ENCODE assay signal across 10 cellular contexts in the genomic region with DNA sequence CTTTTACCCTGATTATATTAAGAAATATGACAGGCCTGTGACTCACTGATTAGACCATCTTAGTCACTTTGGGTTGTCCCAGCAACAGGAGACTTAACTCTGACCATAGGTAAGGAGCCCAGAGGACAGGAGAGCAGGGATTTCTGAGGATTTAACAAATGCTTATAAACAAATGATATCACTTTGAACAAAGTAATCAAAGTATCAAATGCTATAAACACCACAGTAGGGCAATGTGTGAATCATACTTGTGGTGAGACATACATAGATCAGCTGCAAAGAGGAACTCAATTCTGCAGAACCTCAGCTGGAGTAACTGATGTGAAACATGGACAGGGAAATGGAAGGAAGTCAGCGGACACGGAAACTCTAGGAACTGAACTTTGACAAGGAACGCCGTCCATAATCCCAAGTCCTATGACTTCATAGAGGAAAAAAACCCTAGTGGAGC.
DNase-seq lines count a peak whose midpoint lies in the region; ATAC-seq and TF ChIP-seq lines count a peak whose summit lies in the region.
"Had no signal": no experiment of that assay in that cellular context is flagged by ENCODE, and none has a peak within 500 bp of the region (broad histone marks: within the 10 kb centered on the region; RNA-seq: fewer than 3 reads in every experiment).

No MANE protein-coding gene starts in this region.

- POLR2A ChIA-PET in GM10248 (lab: Yijun Ruan, JAX), result no interaction called here

- DNase-seq in HFFc6, result peak; percentile 62
- DNase-seq in SKM-1 treated with dmso at 0.1 percent for 144 hours (lab: John Stamatoyannopoulos, UW; ENCODE audit: unreplicated experiment), result peak; percentile 48
- DNase-seq in fibroblast of pulmonary artery (ENCODE audit: low read depth), result peak; percentile 70
- peak; percentile 57 for DNase-seq in stromal cell of bone marrow (ENCODE audit: low read depth)
- DNase-seq in gastrocnemius medialis, result no peak
- DNase-seq in GM10248 (ENCODE audit: extremely low spot score), result no peak
- DNase-seq in posterior cingulate gyrus, result no peak
- DNase-seq: activated T-cell treated with anti-CD3 and anti-CD28 coated beads, Interleukin-2, amount 50 U/mL, for 48 hours had no signal

- no peaks in the 10 kb centered on the region for H3K36me3 ChIP-seq in gastrocnemius medialis

- CTCF ChIA-PET in GM10248 (lab: Yijun Ruan, JAX), result no interaction called here

- peaks cover 0 to 2% (median 0%) of the 10 kb centered on the region in 3 donors for H3K27me3 ChIP-seq in gastrocnemius medialis

- intact Hi-C loops in gastrocnemius medialis (cut with DNase I; ENCODE audit: low total_unique reads), result no loop called here
- intact Hi-C loops in posterior cingulate gyrus (cut with DNase I), result no loop called here

- TF ChIP-seq POLR2A in gastrocnemius medialis (IDR thresholded peaks at IDR 0.05), result no peak

- H3K27ac ChIP-seq in gastrocnemius medialis, result no peak overlapping the region

- peaks cover 9% of the 10 kb centered on the region for H3K9me3 Mint-ChIP-seq in HFFc6
- H3K9me3 Mint-ChIP-seq: neural crest cell had no signal

- TF ChIP-seq CTCF in HFFc6 (IDR thresholded peaks at IDR 0.05) (no peak), fibroblast of pulmonary artery (IDR thresholded peaks at IDR 0.05; ENCODE audit: low read length, missing control alignments) (no peak), gastrocnemius medialis (IDR thresholded peaks at IDR 0.05 in 4 of 5, conservative IDR thresholded peaks at IDR 0.05 in 1 of 5) (no peak), GM10248 (IDR thresholded peaks at IDR 0.05; ENCODE audit: control extremely low read depth, extremely low read depth, low read depth, missing control alignments) (no peak)

- H3K4me1 ChIP-seq in gastrocnemius medialis, result no peaks in the 10 kb centered on the region

- in situ Hi-C loops in gastrocnemius medialis (cut with MboI; ENCODE audit: low sequenced_read_pairs in 4 of 4), result no loop called here

- H3K27ac Mint-ChIP-seq in HFFc6, result peak overlapping the region; percentile 63

- no peaks in the 10 kb centered on the region for H3K9me3 ChIP-seq in gastrocnemius medialis

- no peaks in the 10 kb centered on the region for H3K27me3 Mint-ChIP-seq in HFFc6 (ENCODE audit: insufficient read depth)

- H3K4me3 Mint-ChIP-seq in HFFc6, result peak overlapping the region; percentile 74
- H3K4me3 Mint-ChIP-seq: neural crest cell had no signal

- ATAC-seq in gastrocnemius medialis (no peak), GM21737 (IDR thresholded peaks at IDR 0.05; ENCODE audit: unreplicated experiment) (no peak)

- H3K4me3 ChIP-seq in fibroblast of pulmonary artery (replicated peaks; ENCODE audit: low read depth, low read length) (no peak overlapping the region), gastrocnemius medialis (no peak overlapping the region)

- peaks cover 26% of the 10 kb centered on the region for H3K4me1 Mint-ChIP-seq in HFFc6 (ENCODE audit: low read depth)

- H3K36me3 Mint-ChIP-seq in HFFc6 (ENCODE audit: low read depth), result no peaks in the 10 kb centered on the region

Comparison
In these comparisons a context has a peak if more than half of its experiments do, and no peak if none do; other contexts are left out.
1. DNase-seq: peak in HFFc6 (single experiment), SKM-1 treated with dmso at 0.1 percent for 144 hours (single experiment), fibroblast of pulmonary artery (single experiment) and stromal cell of bone marrow (single experiment); none in gastrocnemius medialis (0 of 2), GM10248 (single experiment) and posterior cingulate gyrus (0 of 10).